Comparison of ENCODE assay signal across 8 cellular contexts in genomic region chr1:224340711-224341384, GRCh38. TPM values are rescaled to one million over a fixed set of nuclear protein-coding genes. Genes with fewer than 3 reads are reported as not detected.
DNase-seq lines count a peak whose midpoint lies in the region; ATAC-seq and TF ChIP-seq lines count a peak whose summit lies in the region.

No MANE protein-coding gene starts in this region.

- no peaks in the 10 kb centered on the region for H3K4me1 ChIP-seq in fibroblast of lung (ENCODE audit: control insufficient read depth, extremely low read depth, insufficient read depth, low read length)

- no peak overlapping the region for H3K27ac ChIP-seq in fibroblast of lung (ENCODE audit: insufficient read depth, low read length)

- H3K36me3 ChIP-seq in fibroblast of lung (ENCODE audit: control insufficient read depth, insufficient read depth, low read length) = no peaks in the 10 kb centered on the region

- peak overlapping the region; percentile 87 for H2AFZ ChIP-seq in fibroblast of lung (ENCODE audit: low read length)

- no peak overlapping the region for H3K27ac Mint-ChIP-seq in osteocyte (ENCODE audit: unreplicated experiment)

- H3K4me2 ChIP-seq in fibroblast of lung (ENCODE audit: extremely low read depth, insufficient read depth, low read length) = peak overlapping the region; percentile 93

- no peaks in the 10 kb centered on the region for H3K27me3 ChIP-seq in fibroblast of lung (ENCODE audit: control insufficient read depth, insufficient read depth, low read length)

- no peaks in the 10 kb centered on the region for H4K20me1 ChIP-seq in fibroblast of lung (ENCODE audit: control insufficient read depth, extremely low read depth, insufficient read depth, low read length)

- peak overlapping the region; percentile 63 for H3K4me3 Mint-ChIP-seq in osteocyte (ENCODE audit: unreplicated experiment)

- H3K9ac ChIP-seq in fibroblast of lung (ENCODE audit: insufficient read depth, low read length) = peak overlapping the region; percentile 50

- no peaks in the 10 kb centered on the region for H3K9me3 ChIP-seq in fibroblast of lung (ENCODE audit: control insufficient read depth, insufficient read depth, low read depth, low read length)

- H3K4me1 Mint-ChIP-seq in osteocyte (ENCODE audit: unreplicated experiment) = peaks cover 2% of the 10 kb centered on the region

- ATAC-seq in GM18907 (IDR thresholded peaks at IDR 0.05; ENCODE audit: unreplicated experiment) (peak; percentile 83), HG03196 (IDR thresholded peaks at IDR 0.05; ENCODE audit: unreplicated experiment) (peak; percentile 77)

- no peaks in the 10 kb centered on the region for H3K9me3 Mint-ChIP-seq in osteocyte (ENCODE audit: unreplicated experiment)

- TF ChIP-seq CTCF in fibroblast of lung (conservative IDR thresholded peaks at IDR 0.05 in 1 of 2, IDR thresholded peaks at IDR 0.05 in 1 of 2; ENCODE audit: low read depth in 1 of 2, low read length in 2 of 2) (no peak), osteocyte (IDR thresholded peaks at IDR 0.05) (no peak)

- peak; percentile 70 for DNase-seq in activated CD8-positive, alpha-beta memory T cell treated with anti-CD3 and anti-CD28 coated beads for 24 hours
- DNase-seq in fibroblast of lung (ENCODE audit: low read depth in 2 of 2) (peak; percentile 3 to 19), osteocyte (ENCODE audit: extremely low spot score, unreplicated experiment) (no peak), NCI-H2107 treated with DMSO at 0.1 percent for 48 hours (lab: John Stamatoyannopoulos, UW; ENCODE audit: unreplicated experiment) (no peak), NCI-H82 treated with DMSO at 0.1 percent for 48 hours (lab: John Stamatoyannopoulos, UW; ENCODE audit: unreplicated experiment) (no peak), mesenteric fat pad (ENCODE audit: low spot score) (no peak)

- no peaks in the 10 kb centered on the region for H3K36me3 Mint-ChIP-seq in osteocyte (ENCODE audit: unreplicated experiment)

- peak overlapping the region; percentile 43 to 65 (median 56) for H3K4me3 ChIP-seq in fibroblast of lung (replicated peaks in 1 of 4; ENCODE audit: control extremely low read depth in 1 of 4, insufficient read depth in 1 of 4, low read depth in 3 of 4, low read length in 4 of 4)

- H3K79me2 ChIP-seq in fibroblast of lung (ENCODE audit: control insufficient read depth, insufficient read depth, low read length) = no peaks in the 10 kb centered on the region

- H3K27me3 Mint-ChIP-seq in osteocyte (ENCODE audit: unreplicated experiment) = peaks cover 12% of the 10 kb centered on the region

RNA-seq across cellular contexts. Expression of gene NVL, which starts 10.9 kb away (rescaled TPM):
- total RNA-seq in fibroblast of lung (23.4 and 27.6 TPM in 2 replicates), osteocyte (22.5 and 28.2 TPM in 2 replicates), mesenteric fat pad (23.0 TPM)
- polyA plus RNA-seq in fibroblast of lung = 20.5 and 28.9 TPM in 2 replicates
- 13.7 and 16.1 TPM in 2 replicates for polyA plus RNA-seq in fibroblast of lung (2012)
- 3.6 and 15.3 TPM in 2 replicates for polyA minus RNA-seq in fibroblast of lung (ENCODE audit: low replicate concordance)

RNA-seq across cellular contexts. Expression of gene CNIH4, which starts 15.8 kb away (rescaled TPM):
- 95.5 and 109 TPM in 2 replicates for total RNA-seq in fibroblast of lung
- 67.5 and 76.0 TPM in 2 replicates for polyA plus RNA-seq in fibroblast of lung
- polyA plus RNA-seq in fibroblast of lung (2012) = 72.2 and 74.8 TPM in 2 replicates
- polyA minus RNA-seq in fibroblast of lung (ENCODE audit: low replicate concordance) = 10.2 and 15.6 TPM in 2 replicates
- total RNA-seq in osteocyte = 53.6 and 54.8 TPM in 2 replicates
- 49.4 TPM for total RNA-seq in mesenteric fat pad

Comparison
In these comparisons a context has a peak if more than half of its experiments do, and no peak if none do; other contexts are left out.
1. DNase-seq: peak in activated CD8-positive, alpha-beta memory T cell treated with anti-CD3 and anti-CD28 coated beads for 24 hours (single experiment) and fibroblast of lung (2 of 2); none in osteocyte (single experiment), NCI-H2107 treated with DMSO at 0.1 percent for 48 hours (single experiment), NCI-H82 treated with DMSO at 0.1 percent for 48 hours (single experiment) and mesenteric fat pad (single experiment).